In the genomic region with DNA sequence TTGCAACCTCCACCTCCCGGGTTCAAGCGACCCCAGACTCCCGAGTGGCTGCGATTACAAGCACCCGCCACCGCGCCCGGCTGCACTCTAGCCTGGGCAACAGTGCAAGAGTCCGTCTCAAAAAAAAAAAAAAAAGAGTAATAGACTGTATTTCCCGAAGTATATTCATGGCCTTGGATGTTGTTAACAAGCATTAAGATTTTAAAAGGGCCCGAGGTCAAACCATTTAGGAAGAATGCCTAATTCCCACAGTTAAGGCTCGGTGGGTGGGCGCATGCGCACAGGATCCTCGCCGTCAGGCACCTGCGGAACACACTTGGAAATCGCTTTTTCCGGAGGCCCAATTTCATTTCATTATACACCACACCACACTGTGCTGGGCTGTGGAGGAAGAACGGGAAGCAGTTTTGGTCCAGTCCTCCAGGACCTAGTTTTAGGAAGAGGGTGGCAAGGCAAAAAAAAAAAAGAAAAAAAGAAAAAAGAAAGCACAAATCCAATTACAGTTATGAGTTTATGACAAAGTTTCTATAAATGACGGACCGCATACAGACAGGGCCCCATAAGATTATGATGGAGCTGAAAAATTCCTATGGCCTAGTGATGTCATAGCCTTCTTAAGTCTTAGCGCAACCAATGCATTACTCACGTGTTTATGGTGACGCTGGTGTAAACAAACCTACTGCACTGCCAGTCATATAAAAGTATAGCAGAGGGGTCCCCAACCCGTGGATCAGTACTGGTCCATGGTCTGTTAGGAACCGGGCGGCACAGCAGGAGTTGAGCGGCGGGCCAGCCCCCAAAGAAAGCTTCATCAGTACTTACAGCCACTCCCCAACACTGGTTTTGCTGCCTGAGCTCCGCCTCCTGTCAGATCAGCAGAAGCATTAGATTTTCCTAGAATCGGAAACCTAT, we compare ENCODE assay signal across 8 cellular contexts. TPM values are rescaled to one million over a fixed set of nuclear protein-coding genes. Genes with fewer than 3 reads are reported as not detected.
A peak's percentile ranks its signal among the peaks of the same experiment; 100 is the strongest.
DNase-seq lines count a peak whose midpoint lies in the region; TF ChIP-seq lines count a peak whose summit lies in the region.

No MANE protein-coding gene starts in this region.

- DNase-seq in 8988T (peak; percentile 59), SK-N-DZ (ENCODE audit: low spot score) (peak; percentile 39), cardiac fibroblast (ENCODE audit: low read depth in 2 of 2) (peak; percentile 60 to 75), left kidney (ENCODE audit: low read depth, low spot score) (peak; percentile 67), NCI-H1930 (lab: John Stamatoyannopoulos, UW) (no peak), KG1 (lab: John Stamatoyannopoulos, UW) (no peak)
- peak; percentile 68 for DNase-seq in stimulated activated CD8-positive, alpha-beta memory T cell treated with anti-CD3 and anti-CD28 coated beads, Interleukin-4, amount 100 ng/mL, for 48 hours

- H3K4me3 ChIP-seq in GM12875 (ENCODE audit: low read depth, low read length), result peak overlapping the region; percentile 26
- H3K4me3 ChIP-seq in cardiac fibroblast (replicated peaks in 1 of 2; ENCODE audit: low read depth in 2 of 2, low read length in 2 of 2), result peak overlapping the region; percentile 10 to 19

- TF ChIP-seq CTCF in GM12875 (IDR thresholded peaks at IDR 0.05; ENCODE audit: borderline replicate concordance, insufficient read depth, low read depth, low read length) (no peak), cardiac fibroblast (IDR thresholded peaks at IDR 0.05; ENCODE audit: low read depth, low read length) (no peak)

RNA-seq across cellular contexts. Expression of gene H3-3A, which starts 38.2 kb away (rescaled TPM):
- polyA plus RNA-seq in SK-N-DZ (2014; cell fraction: cytosol; rRNA removed), result 922 and 989 TPM in 2 replicates
- 546 and 570 TPM in 2 replicates for polyA plus RNA-seq in SK-N-DZ (2014; cell fraction: nucleus; rRNA removed)

Comparison
In these comparisons a context has a peak if more than half of its experiments do, and no peak if none do; other contexts are left out.
1. DNase-seq: peak in 8988T (single experiment), SK-N-DZ (single experiment), cardiac fibroblast (2 of 2), left kidney (single experiment) and stimulated activated CD8-positive, alpha-beta memory T cell treated with anti-CD3 and anti-CD28 coated beads, Interleukin-4, amount 100 ng/mL, for 48 hours (single experiment); none in NCI-H1930 (0 of 2) and KG1 (single experiment).